In the genomic region with DNA sequence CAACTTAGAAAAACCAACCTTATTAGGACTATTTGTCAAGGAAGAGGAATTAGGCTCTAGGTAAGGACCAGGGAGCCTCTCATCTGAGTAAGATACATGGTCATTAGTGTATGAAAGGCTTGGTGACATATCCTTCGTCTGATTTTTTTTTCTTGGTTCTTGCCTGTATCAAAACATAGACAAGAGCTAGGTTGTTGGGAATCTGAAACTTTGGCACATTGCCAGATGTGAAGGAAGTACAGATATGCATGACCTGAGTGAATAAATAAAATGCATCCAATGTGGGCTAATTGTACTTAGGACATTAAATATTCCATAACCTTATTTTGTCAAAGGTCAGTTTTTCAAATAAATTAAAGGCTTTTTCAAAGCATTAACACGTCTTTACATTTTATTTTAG, we compare ENCODE assay signal across 19 cellular contexts.
A peak's percentile ranks its signal among the peaks of the same experiment; 100 is the strongest.
DNase-seq lines count a peak whose midpoint lies in the region; ATAC-seq, FAIRE-seq and TF ChIP-seq lines count a peak whose summit lies in the region.
"Had no signal": no experiment of that assay in that cellular context is flagged by ENCODE, and none has a peak within 500 bp of the region (broad histone marks: within the 10 kb centered on the region; RNA-seq: fewer than 3 reads in every experiment).

No MANE protein-coding gene starts in this region.

- no peaks in the 10 kb centered on the region for H3K79me2 ChIP-seq in HepG2 (ENCODE audit: insufficient read depth, low read length)

- ATAC-seq in HepG2 (no peak), right lobe of liver (no peak), HG03521 (IDR thresholded peaks at IDR 0.05; ENCODE audit: unreplicated experiment) (no peak)

- H3K36me3 ChIP-seq in HepG2 (replicated peaks in 1 of 2; ENCODE audit: control insufficient read depth in 1 of 2, insufficient read depth in 2 of 2, low read length in 2 of 2) (no peaks in the 10 kb centered on the region), right lobe of liver (no peaks in the 10 kb centered on the region), ovary (no peaks in the 10 kb centered on the region)

- in situ Hi-C loops in HepG2 (cut with HindIII; ENCODE audit: extremely low pct_ligation_motif_present, low pct_unique_long_range_greater_than_20kb): no loop called here

- H3K27ac ChIP-seq in HepG2 (ENCODE audit: extremely low read length, insufficient read depth, low read length) (no peak overlapping the region), right lobe of liver (no peak overlapping the region), ovary (no peak overlapping the region)
- H3K27ac ChIP-seq: 22Rv1 had no signal

- H3K4me3 ChIP-seq in HepG2 (replicated peaks in 1 of 3; ENCODE audit: insufficient read depth in 1 of 3, low read depth in 2 of 3, low read length in 3 of 3): no peak overlapping the region
- no peak overlapping the region for H3K4me3 ChIP-seq in right lobe of liver
- no peak overlapping the region for H3K4me3 ChIP-seq in choroid plexus epithelial cell (ENCODE audit: low read depth, low read length)
- no peak overlapping the region for H3K4me3 ChIP-seq in ovary

- no peaks in the 10 kb centered on the region for H3K36me3 Mint-ChIP-seq in chondrocyte (ENCODE audit: low read depth)
- H3K36me3 Mint-ChIP-seq: CD4-positive, CD25-positive, alpha-beta regulatory T cell; IgD-negative memory B cell had no signal

- TF ChIP-seq POLR2A in HepG2 (IDR thresholded peaks at IDR 0.05; ENCODE audit: insufficient read depth in 1 of 2, low read depth in 2 of 2, low read length in 2 of 2) (no peak), right lobe of liver (IDR thresholded peaks at IDR 0.05) (no peak), ovary (IDR thresholded peaks at IDR 0.05) (no peak)

- H3K4me3 Mint-ChIP-seq in chondrocyte (ENCODE audit: unreplicated experiment): no peak overlapping the region
- H3K4me3 Mint-ChIP-seq: B cell; CD4-positive, CD25-positive, alpha-beta regulatory T cell; H9; IgD-negative memory B cell had no signal

- FAIRE-seq in HepG2 (lab: Jason Lieb, UNC): no peak
- FAIRE-seq: G401.6 had no signal

- intact Hi-C loops in HepG2 (cut with micrococcal nuclease; ENCODE audit: unreplicated experiment) (no loop called here), right lobe of liver (cut with DNase I) (no loop called here), ovary (cut with DNase I) (no loop called here)

- no peak overlapping the region for H2AFZ ChIP-seq in HepG2 (ENCODE audit: low read length)

- H3K27ac Mint-ChIP-seq in chondrocyte (ENCODE audit: unreplicated experiment): no peak overlapping the region
- H3K27ac Mint-ChIP-seq: B cell; CD4-positive, CD25-positive, alpha-beta regulatory T cell; H9; IgD-negative memory B cell had no signal

- no peak overlapping the region for H3K9ac ChIP-seq in HepG2 (ENCODE audit: insufficient read depth, low read depth, low read length)

- H3K4me1 Mint-ChIP-seq in chondrocyte (ENCODE audit: low read depth): no peaks in the 10 kb centered on the region
- H3K4me1 Mint-ChIP-seq: B cell; CD4-positive, CD25-positive, alpha-beta regulatory T cell; IgD-negative memory B cell had no signal

- DNase-seq in DMS 273 (lab: John Stamatoyannopoulos, UW; ENCODE audit: unreplicated experiment) (peak; percentile 5), DMS 273 treated with DMSO at 0.1 percent for 48 hours (lab: John Stamatoyannopoulos, UW) (no peak), HepG2 (ENCODE audit: low spot score) (no peak), right lobe of liver (no peak), choroid plexus epithelial cell (ENCODE audit: low read depth) (peak; percentile 3), chondrocyte (ENCODE audit: low spot score) (no peak), ovary (no peak)
- DNase-seq: CD4-positive, CD25-positive, alpha-beta regulatory T cell; DMS79 treated with DMSO at 0.1 percent for 48 hours; H9; NCI-H1417 treated with DMSO at 0.1 percent for 48 hours; NCI-H1930; NCI-H2227 treated with DMSO at 0.1 percent for 48 hours; NCI-H774 had no signal

- peaks cover 14% of the 10 kb centered on the region for H3K27me3 Mint-ChIP-seq in chondrocyte (ENCODE audit: low read depth)
- H3K27me3 Mint-ChIP-seq: CD4-positive, CD25-positive, alpha-beta regulatory T cell had no signal

- H4K20me1 ChIP-seq in HepG2 (ENCODE audit: insufficient read depth, low read length): no peaks in the 10 kb centered on the region

- no peak for TF ChIP-seq EP300 in HepG2 (IDR thresholded peaks at IDR 0.05; ENCODE audit: low read depth in 2 of 2, low read length in 2 of 2)
- no peak for TF ChIP-seq EP300 in HepG2 (CRISPR knock-in tag; IDR thresholded peaks at IDR 0.05; ENCODE audit: borderline replicate concordance)
- TF ChIP-seq EP300 in ovary (IDR thresholded peaks at IDR 0.05): no peak

- TF ChIP-seq RAD21 in HepG2 (CRISPR knock-in tag; IDR thresholded peaks at IDR 0.05): no peak

- CTCF ChIA-PET in HepG2 (lab: Yijun Ruan, JAX; ENCODE audit: low intra/inter-chr PET ratio, low total read pairs): no interaction called here

- TF ChIP-seq CTCF in HepG2 (CRISPR knock-in tag; IDR thresholded peaks at IDR 0.05) (no peak), right lobe of liver (IDR thresholded peaks at IDR 0.05) (no peak), choroid plexus epithelial cell (conservative IDR thresholded peaks at IDR 0.05; ENCODE audit: low read depth, low read length) (no peak), chondrocyte (IDR thresholded peaks at IDR 0.05) (no peak), ovary (IDR thresholded peaks at IDR 0.05) (no peak)

- WGBS in HepG2 (ENCODE audit: low lambda C conversion rate): 4% methylated on average over 2 of the region's 2 CpGs
- 42% methylated on average over 2 of the region's 2 CpGs for WGBS in right lobe of liver (ENCODE audit: insufficient coverage, low coverage, low lambda C conversion rate, missing lambda C conversion rate)
- WGBS in ovary, 3 donors: 39 to 47% (median 46%) methylated on average over 2 of the region's 2 CpGs

- H3K9me3 Mint-ChIP-seq in chondrocyte (ENCODE audit: low read depth): no peaks in the 10 kb centered on the region
- H3K9me3 Mint-ChIP-seq: H9 had no signal

- H3K4me1 ChIP-seq in HepG2 (ENCODE audit: insufficient read depth, low read length) (no peaks in the 10 kb centered on the region), right lobe of liver (no peaks in the 10 kb centered on the region), ovary (ENCODE audit: insufficient read depth) (no peaks in the 10 kb centered on the region)

- H3K9me3 ChIP-seq in HepG2 (ENCODE audit: low read length): no peaks in the 10 kb centered on the region
- no peaks in the 10 kb centered on the region for H3K9me3 ChIP-seq in right lobe of liver
- H3K9me3 ChIP-seq in ovary: no peaks in the 10 kb centered on the region

- H3K4me2 ChIP-seq in HepG2 (ENCODE audit: low read depth, low read length): no peak overlapping the region

- POLR2A ChIA-PET in HepG2 (lab: Yijun Ruan, JAX): no interaction called here

- H3K27me3 ChIP-seq in HepG2 (ENCODE audit: control insufficient read depth in 1 of 2, insufficient read depth in 2 of 2, low read length in 2 of 2) (no peaks in the 10 kb centered on the region), right lobe of liver (no peaks in the 10 kb centered on the region), ovary (no peaks in the 10 kb centered on the region)

- BruUV-seq in HepG2 (replicated peaks; lab: Mats Ljungman, UMichigan): no TSS peak

TF ChIP-seq in HepG2, 621 proteins besides CTCF, POLR2A, EP300 and RAD21:
- TF ChIP-seq ZNF10 (CRISPR knock-in tag; IDR thresholded peaks at IDR 0.05; ENCODE audit: borderline replicate concordance, low read depth): no peak
- peak; percentile 75 for TF ChIP-seq LCORL (IDR thresholded peaks at IDR 0.05)
- no peak for TF ChIP-seq LCORL (CRISPR knock-in tag; IDR thresholded peaks at IDR 0.05)
- TF ChIP-seq TBX3 (IDR thresholded peaks at IDR 0.05; ENCODE audit: borderline replicate concordance): no peak
- no peak for TF ChIP-seq GLI4 (CRISPR knock-in tag; IDR thresholded peaks at IDR 0.05; ENCODE audit: borderline replicate concordance)
- TF ChIP-seq NR2F2 (IDR thresholded peaks at IDR 0.05; ENCODE audit: borderline replicate concordance, low read depth): no peak

Comparison
In these comparisons a context has a peak if more than half of its experiments do, and no peak if none do; other contexts are left out.
1. DNase-seq: peak in DMS 273 (single experiment) and choroid plexus epithelial cell (single experiment); none in DMS 273 treated with DMSO at 0.1 percent for 48 hours (single experiment), HepG2 (single experiment), right lobe of liver (0 of 3), chondrocyte (single experiment) and ovary (0 of 5).